ENCODE assay signal across 23 cellular contexts in the genomic region with DNA sequence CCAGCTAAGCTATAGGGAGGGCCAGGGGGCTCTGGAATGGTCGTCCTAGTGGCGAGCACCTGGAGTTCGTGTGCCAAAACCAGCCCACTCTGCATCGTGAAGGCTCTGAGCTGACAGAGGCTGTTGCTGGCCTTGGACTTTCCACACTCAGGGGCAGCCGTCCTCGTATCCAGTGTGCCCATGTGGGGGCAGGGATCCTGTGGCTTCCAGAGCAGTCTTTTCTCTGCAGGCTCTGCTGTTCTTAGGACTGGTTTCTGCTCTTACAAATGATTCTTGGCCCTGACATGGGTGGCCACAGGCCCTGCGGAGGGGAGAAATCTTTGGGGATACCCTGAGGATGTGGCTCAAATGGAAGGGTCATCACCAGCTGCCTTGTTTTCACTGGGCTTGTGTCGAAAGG.
"Had no signal": no experiment of that assay in that cellular context is flagged by ENCODE, and none has a peak within 500 bp of the region (broad histone marks: within the 10 kb centered on the region; RNA-seq: fewer than 3 reads in every experiment).

No MANE protein-coding gene starts in this region.

- H3K27me3 ChIP-seq: ovary, right atrium auricular region, stomach, tibial artery, uterus had no signal

- H3K4me3 ChIP-seq: lung, ovary, right atrium auricular region, skin epidermis, stomach, thoracic aorta, tibial artery, uterus had no signal

- H3K36me3 ChIP-seq: ovary, uterus had no signal

- H3K36me3 Mint-ChIP-seq: naive B cell; natural killer cell; stimulated activated naive B cell treated with anti-CD40 and anti-IgM and Interleukin-4, amounts not matched to agents 10 μg/mL and 1 μg/mL and 100 μg/mL, for 72 hours had no signal

- ATAC-seq: natural killer cell; sciatic nerve; stimulated activated naive CD8-positive, alpha-beta T cell treated with anti-CD3 and anti-CD28 coated beads, Interleukin-15, Interleukin-2, amounts not matched to agents 100 U/mL and 50 U/mL, for 24 hours had no signal

- H3K4me3 Mint-ChIP-seq: mesothelial cell of epicardium; naive B cell; natural killer cell; nephron progenitor cell; stimulated activated naive B cell treated with anti-CD40 and anti-IgM and Interleukin-4, amounts not matched to agents 10 μg/mL and 1 μg/mL and 100 μg/mL, for 72 hours; type B pancreatic cell had no signal

- H3K4me1 ChIP-seq: uterus had no signal

- H3K27ac ChIP-seq: ovary, skin epidermis, stomach had no signal

- H3K9me3 ChIP-seq: ovary, right atrium auricular region, stomach, thoracic aorta, tibial artery, uterus had no signal

- H3K27ac Mint-ChIP-seq: mesothelial cell of epicardium; naive B cell; natural killer cell; nephron progenitor cell; progenitor cell of endocrine pancreas; stimulated activated naive B cell treated with anti-CD40 and anti-IgM and Interleukin-4, amounts not matched to agents 10 μg/mL and 1 μg/mL and 100 μg/mL, for 72 hours; type B pancreatic cell had no signal

- H3K9me3 Mint-ChIP-seq: mesothelial cell of epicardium; naive B cell; natural killer cell; nephron progenitor cell; stimulated activated naive B cell treated with anti-CD40 and anti-IgM and Interleukin-4, amounts not matched to agents 10 μg/mL and 1 μg/mL and 100 μg/mL, for 72 hours; type B pancreatic cell had no signal

- H3K4me1 Mint-ChIP-seq: natural killer cell had no signal

- DNase-seq: hypothalamus; islet precursor cell; naive B cell; natural killer cell; nephron progenitor cell; ovary; stimulated activated CD4-positive, alpha-beta T cell treated with anti-CD3 and anti-CD28 coated beads, Interleukin-12 subunit alpha, Interleukin-12 subunit beta, amount 100 ng/mL, for 4 hours; stimulated activated CD4-positive, alpha-beta T cell treated with anti-CD3 and anti-CD28 coated beads, Interleukin-15, amount 100 ng/mL, for 24 hours; stimulated activated CD4-positive, alpha-beta T cell treated with anti-CD3 and anti-CD28 coated beads, Interleukin-2, amount 100 ng/mL, for 24 hours; stimulated activated CD4-positive, alpha-beta T cell treated with anti-CD3 and anti-CD28 coated beads, Interleukin-4, amount 100 ng/mL, for 1 hour; stimulated activated naive B cell treated with anti-CD40 and anti-IgM and Interleukin-4, amounts not matched to agents 10 μg/mL and 1 μg/mL and 100 μg/mL, for 72 hours; stimulated activated naive CD8-positive, alpha-beta T cell treated with anti-CD3 and anti-CD28 coated beads, Interleukin-15, Interleukin-2, amounts not matched to agents 100 U/mL and 50 U/mL, for 24 hours; stomach; tibial artery; uterus had no signal
